Comparison of ENCODE assay signal across 19 cellular contexts in the genomic region with DNA sequence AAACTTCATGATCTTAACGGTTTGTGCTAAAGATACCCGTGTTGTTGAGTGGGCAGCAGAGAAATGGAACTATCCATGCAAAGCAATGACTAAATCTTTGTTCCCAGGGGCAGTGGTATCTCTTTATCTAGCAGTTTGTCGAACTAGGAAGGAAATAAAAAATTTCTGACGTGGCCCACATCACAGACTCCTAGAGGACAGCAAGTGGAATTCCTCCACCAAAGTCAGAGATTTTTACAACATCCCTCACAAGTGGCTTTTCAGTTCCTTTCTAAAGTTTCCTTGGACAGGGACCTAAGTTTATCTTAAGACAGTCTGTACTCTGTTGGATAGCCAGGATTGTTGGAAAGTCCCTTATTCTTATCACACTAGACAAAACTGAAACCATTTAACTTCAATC.
DNase-seq lines count a peak whose midpoint lies in the region; ATAC-seq and TF ChIP-seq lines count a peak whose summit lies in the region.
"Had no signal": no experiment of that assay in that cellular context is flagged by ENCODE, and none has a peak within 500 bp of the region (broad histone marks: within the 10 kb centered on the region; RNA-seq: fewer than 3 reads in every experiment).

No MANE protein-coding gene starts in this region.

- H3K9me3 ChIP-seq in sigmoid colon (no peaks in the 10 kb centered on the region), aorta (ENCODE audit: control insufficient read depth, low read length) (peaks cover 1% of the 10 kb centered on the region)
- H3K9me3 ChIP-seq: gastroesophageal sphincter, mucosa of descending colon had no signal

- no peaks in the 10 kb centered on the region for H3K4me1 ChIP-seq in sigmoid colon
- H3K4me1 ChIP-seq in aorta (ENCODE audit: control insufficient read depth in 1 of 2, insufficient read depth in 2 of 2, low read length in 2 of 2), result peaks cover 7 to 13% of the 10 kb centered on the region in 2 donors
- H3K4me1 ChIP-seq: SJCRH30 had no signal

- H3K36me3 ChIP-seq in sigmoid colon (no peaks in the 10 kb centered on the region), aorta (ENCODE audit: control insufficient read depth in 1 of 2, insufficient read depth in 2 of 2, low read length in 1 of 2) (no peaks in the 10 kb centered on the region)
- H3K36me3 ChIP-seq: gastroesophageal sphincter, SJCRH30 had no signal

- WGBS in sigmoid colon, 2 donors, result 70 to 71% methylated on average over 4 of the region's 4 CpGs
- WGBS in aorta, 2 donors, result 2 to 5% methylated on average over 4 of the region's 4 CpGs

- TF ChIP-seq CTCF in choroid plexus epithelial cell (conservative IDR thresholded peaks at IDR 0.05; ENCODE audit: low read depth, low read length), result no peak
- TF ChIP-seq CTCF in sigmoid colon (IDR thresholded peaks at IDR 0.05), result no peak

- TF ChIP-seq POLR2A in sigmoid colon (IDR thresholded peaks at IDR 0.05), result no peak

- H3K27me3 ChIP-seq in sigmoid colon, result no peaks in the 10 kb centered on the region
- H3K27me3 ChIP-seq in aorta (ENCODE audit: control insufficient read depth in 1 of 2, insufficient read depth in 2 of 2, low read length in 1 of 2), result no peaks in the 10 kb centered on the region

- TF ChIP-seq EP300 in sigmoid colon (IDR thresholded peaks at IDR 0.05), result no peak

- intact Hi-C loops in left ventricle myocardium superior (cut with micrococcal nuclease), result no loop called here
- intact Hi-C loops in sigmoid colon (cut with DNase I), result no loop called here
- intact Hi-C loops in aorta (cut with DNase I), result no loop called here

- no peak overlapping the region for H3K4me3 ChIP-seq in choroid plexus epithelial cell (ENCODE audit: low read depth, low read length)
- no peak overlapping the region for H3K4me3 ChIP-seq in sigmoid colon
- no peak overlapping the region for H3K4me3 ChIP-seq in aorta (ENCODE audit: low read length in 2 of 2)
- H3K4me3 ChIP-seq: gastroesophageal sphincter, mucosa of descending colon, SJCRH30, smooth muscle cell had no signal

- ATAC-seq in left ventricle myocardium superior (peak; percentile 73), aorta (ENCODE audit: low FRiP score) (peak; percentile 60), HG03571 (IDR thresholded peaks at IDR 0.05; ENCODE audit: unreplicated experiment) (no peak), HG03135 (IDR thresholded peaks at IDR 0.05; ENCODE audit: unreplicated experiment) (no peak)
- ATAC-seq: effector memory CD8-positive, alpha-beta T cell; gastroesophageal sphincter; mucosa of descending colon; stimulated activated memory B cell treated with anti-CD40 and anti-IgM and Interleukin-4, amounts not matched to agents 10 μg/mL and 1 μg/mL and 100 μg/mL, for 72 hours had no signal

- DNase-seq in choroid plexus epithelial cell (ENCODE audit: low read depth) (peak; percentile 41), left ventricle myocardium superior (no peak), sigmoid colon (no peak), aorta (no peak), NOMO-1 (lab: John Stamatoyannopoulos, UW; ENCODE audit: unreplicated experiment in 2 of 2) (no peak)
- DNase-seq: activated CD4-positive, CD25-positive, alpha-beta regulatory T cell treated with anti-CD3 and anti-CD28 coated beads, Interleukin-2, amount 50 U/mL, for 72 hours; activated CD8-positive, alpha-beta memory T cell treated with anti-CD3 and anti-CD28 coated beads, Interleukin-2, amount 50 U/mL, for 48 hours; activated naive CD4-positive, alpha-beta T cell treated with Interleukin-2 at 50 U/mL for 16 hours; C1 segment of cervical spinal cord; effector memory CD8-positive, alpha-beta T cell; mucosa of descending colon; NCI-H1694 treated with DMSO at 0.1 percent for 48 hours; NCI-H510A; SJCRH30 had no signal

- peak overlapping the region; percentile 54 to 66 (median 62) for H3K27ac ChIP-seq in sigmoid colon
- H3K27ac ChIP-seq in aorta (ENCODE audit: low read depth in 1 of 2, low read length in 2 of 2), result peak overlapping the region; percentile 82 to 90
- H3K27ac ChIP-seq: SJCRH30 had no signal

Comparison
In these comparisons a context has a peak if more than half of its experiments do, and no peak if none do; other contexts are left out.
1. ATAC-seq: peak in left ventricle myocardium superior (single experiment) and aorta (single experiment); none in HG03571 (single experiment) and HG03135 (single experiment).